15 cellular contexts compared by ENCODE assay signal in the genomic region with DNA sequence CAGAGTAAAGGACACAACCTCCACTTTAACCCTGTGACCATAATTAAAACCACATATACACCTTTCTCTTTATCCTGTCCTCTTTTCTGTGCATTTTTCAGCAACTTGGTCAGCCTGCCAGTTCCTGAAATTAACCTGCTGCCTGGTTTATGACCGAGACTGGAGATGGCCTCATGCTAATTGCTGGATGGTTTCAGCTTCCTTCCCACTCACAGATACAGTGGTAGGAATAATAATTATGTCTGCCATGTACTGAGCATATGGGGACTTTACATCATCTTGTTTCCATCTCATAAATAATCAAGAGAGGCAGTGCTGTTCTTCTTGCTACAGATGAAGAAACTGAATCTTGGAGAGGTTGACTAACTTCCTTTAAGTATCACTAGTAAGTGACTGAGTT.
A peak's percentile ranks its signal among the peaks of the same experiment; 100 is the strongest.
DNase-seq lines count a peak whose midpoint lies in the region; TF ChIP-seq lines count a peak whose summit lies in the region.
"Had no signal": no experiment of that assay in that cellular context is flagged by ENCODE, and none has a peak within 500 bp of the region (broad histone marks: within the 10 kb centered on the region; RNA-seq: fewer than 3 reads in every experiment).

No MANE protein-coding gene starts in this region.

- peak overlapping the region; percentile 42 to 79 (median 77) for H3K27ac Mint-ChIP-seq in nephron
- H3K27ac Mint-ChIP-seq: IgD-negative memory B cell had no signal

- no peak for TF ChIP-seq CTCF in nephron (IDR thresholded peaks at IDR 0.05; ENCODE audit: unreplicated experiment in 3 of 3)

- H3K27me3 Mint-ChIP-seq in nephron (ENCODE audit: low read depth), result peaks cover 8% of the 10 kb centered on the region

- DNase-seq in DMS 273 (lab: John Stamatoyannopoulos, UW; ENCODE audit: unreplicated experiment) (peak; percentile 86), NCI-H524 treated with DMSO at 0.1 percent for 48 hours (lab: John Stamatoyannopoulos, UW) (peak; percentile 16), amniotic epithelial cell (ENCODE audit: low read depth) (peak; percentile 34), GM19240 (ENCODE audit: insufficient read length, low spot score) (no peak), RKO (ENCODE audit: low spot score) (no peak), NCI-H2227 treated with DMSO at 0.1 percent for 48 hours (lab: John Stamatoyannopoulos, UW) (no peak)
- DNase-seq: EL, NCI-H1105 treated with DMSO at 0.1 percent for 48 hours, NCI-H1694 treated with DMSO at 0.1 percent for 48 hours, NCI-H2107, NCI-H446 treated with DMSO at 0.1 percent for 48 hours, NCI-H82, SW 1271 had no signal

- no peaks in the 10 kb centered on the region for H3K36me3 Mint-ChIP-seq in nephron (ENCODE audit: low read depth)
- H3K36me3 Mint-ChIP-seq: IgD-negative memory B cell had no signal

- H3K4me3 Mint-ChIP-seq in nephron, result no peak overlapping the region
- H3K4me3 Mint-ChIP-seq: IgD-negative memory B cell had no signal

- H3K9me3 Mint-ChIP-seq in nephron, result no peaks in the 10 kb centered on the region

- peaks cover 69% of the 10 kb centered on the region for H3K4me1 Mint-ChIP-seq in nephron

Comparison
In these comparisons a context has a peak if more than half of its experiments do, and no peak if none do; other contexts are left out.
1. DNase-seq: peak in DMS 273 (single experiment), NCI-H524 treated with DMSO at 0.1 percent for 48 hours (single experiment) and amniotic epithelial cell (single experiment); none in GM19240 (single experiment), RKO (single experiment) and NCI-H2227 treated with DMSO at 0.1 percent for 48 hours (single experiment).